22 cellular contexts compared by ENCODE assay signal in genomic region chr14:95300697-95301526, GRCh38. TPM values are rescaled to one million over a fixed set of nuclear protein-coding genes. Genes with fewer than 3 reads are reported as not detected.
DNase-seq lines count a peak whose midpoint lies in the region; ATAC-seq, FAIRE-seq and TF ChIP-seq lines count a peak whose summit lies in the region.
"Had no signal": no experiment of that assay in that cellular context is flagged by ENCODE, and none has a peak within 500 bp of the region (broad histone marks: within the 10 kb centered on the region; RNA-seq: fewer than 3 reads in every experiment).

No MANE protein-coding gene starts in this region.

- H3K4me1 ChIP-seq in GM12878 (ENCODE audit: control insufficient read depth, insufficient read depth, low read length) = peaks cover 6% of the 10 kb centered on the region; the same call in 1 of the 2 replicates
- peaks cover 0 to 52% (median 21%) of the 10 kb centered on the region in 4 donors for H3K4me1 ChIP-seq in right lobe of liver
- H3K4me1 ChIP-seq in gastrocnemius medialis = no peaks in the 10 kb centered on the region
- H3K4me1 ChIP-seq: colonic mucosa, left lung, psoas muscle had no signal

- no peak overlapping the region for H3K9ac ChIP-seq in GM12878 (ENCODE audit: control insufficient read depth, insufficient read depth, low read length)

- SMC1A ChIA-PET in GM12878 (lab: Charles Lee; ENCODE audit: uncharacterized antibody, unreplicated experiment) = interaction anchor here (1.0 to 1.8 kb wide), 6 partner anchors 8 to 61 kb away, joined by 3 to 4 read pairs (median 4); no protein-coding TSS in a partner anchor

- no peaks in the 10 kb centered on the region for H3K79me2 ChIP-seq in GM12878 (ENCODE audit: control insufficient read depth, insufficient read depth, low read length)

- TF ChIP-seq POLR2A in GM12878 (IDR thresholded peaks at IDR 0.05; ENCODE audit: low read depth, low read length) (no peak), right lobe of liver (IDR thresholded peaks at IDR 0.05) (no peak), gastrocnemius medialis (IDR thresholded peaks at IDR 0.05) (no peak)

- H3K27me3 ChIP-seq in GM12878 (replicated peaks in 1 of 2; ENCODE audit: control insufficient read depth in 2 of 2, insufficient read depth in 2 of 2, low read length in 1 of 2) (no peaks in the 10 kb centered on the region), right lobe of liver (no peaks in the 10 kb centered on the region), gastrocnemius medialis (no peaks in the 10 kb centered on the region)
- H3K27me3 ChIP-seq: colonic mucosa had no signal

- no peak for TF ChIP-seq CTCF in GM12878 (IDR thresholded peaks at IDR 0.05 in 2 of 3, conservative IDR thresholded peaks at IDR 0.05 in 1 of 3; ENCODE audit: control insufficient read depth in 2 of 3, extremely low read depth in 1 of 3, insufficient read depth in 1 of 3, low read depth in 3 of 3, low read length in 3 of 3)
- TF ChIP-seq CTCF in right lobe of liver (IDR thresholded peaks at IDR 0.05) = no peak
- no peak for TF ChIP-seq CTCF in gastrocnemius medialis (IDR thresholded peaks at IDR 0.05 in 4 of 5, conservative IDR thresholded peaks at IDR 0.05 in 1 of 5)
- TF ChIP-seq CTCF in GM20000 (IDR thresholded peaks at IDR 0.05; ENCODE audit: extremely low read depth, missing control alignments) = no peak

- WGBS in GM12878 (ENCODE audit: insufficient coverage, insufficient replicate concordance, low lambda C conversion rate, missing lambda C conversion rate) = 54% methylated on average over 8 of the region's 8 CpGs
- WGBS in right lobe of liver (ENCODE audit: insufficient coverage, low coverage, low lambda C conversion rate, missing lambda C conversion rate) = 23% methylated on average over 6 of the region's 8 CpGs

- H4K20me1 ChIP-seq in GM12878 (ENCODE audit: control insufficient read depth, insufficient read depth) = no peaks in the 10 kb centered on the region

- RAD21 ChIA-PET in GM12878 (lab: Charles Lee; ENCODE audit: unreplicated experiment) = interaction anchor here (0.8 to 1.3 kb wide), 3 partner anchors 15 to 202 kb away, joined by 3 to 4 read pairs (median 4); no protein-coding TSS in a partner anchor

- POLR2A ChIA-PET in GM12878 (lab: Charles Lee) = interaction anchor here (1.1 to 2.0 kb wide), 3 partner anchors 9 to 117 kb away, joined by 3 to 5 read pairs (median 4); no protein-coding TSS in a partner anchor

- peak; percentile 85 for DNase-seq in DMS53 (lab: John Stamatoyannopoulos, UW)
- no peak for DNase-seq in GM12878 (ENCODE audit: low read depth, low spot score)
- DNase-seq in right lobe of liver = no peak
- no peak for DNase-seq in gastrocnemius medialis
- no peak for DNase-seq in GM20000 (ENCODE audit: low spot score)
- DNase-seq in activated naive CD4-positive, alpha-beta T cell (lab: John Stamatoyannopoulos, UW) = no peak
- DNase-seq in immature natural killer cell = no peak
- DNase-seq: activated CD8-positive, alpha-beta T cell treated with anti-CD3 and anti-CD28 coated beads for 36 hours; activated naive CD4-positive, alpha-beta T cell treated with anti-CD3 and anti-CD28 coated beads, Interleukin-2, amount 10 ng/mL, durations not matched to agents 7 days and 5 days; colonic mucosa; COR-L47; KBM-7; left lung; naive thymus-derived CD4-positive, alpha-beta T cell; NCI-H1930; psoas muscle; Right ventricle myocardium superior; stimulated activated naive CD4-positive, alpha-beta T cell; WERI-Rb-1 had no signal

- H3K27ac Mint-ChIP-seq in immature natural killer cell = no peak overlapping the region
- H3K27ac Mint-ChIP-seq: activated CD8-positive, alpha-beta T cell treated with anti-CD3 and anti-CD28 coated beads for 36 hours; activated naive CD4-positive, alpha-beta T cell treated with anti-CD3 and anti-CD28 coated beads, Interleukin-2, amount 10 ng/mL, durations not matched to agents 7 days and 5 days; activated T-cell treated with anti-CD3 and anti-CD28 coated beads, Interleukin-2, amount 50 U/mL, for 24 hours; naive thymus-derived CD4-positive, alpha-beta T cell; T-helper 1 cell treated with Interleukin-12 subunit alpha and Interleukin-12 subunit beta and Interleukin-4 antibody, amounts not matched to agents 30 μg/mL and 1 μg/mL, for 36 hours had no signal

- H3K4me1 Mint-ChIP-seq in immature natural killer cell = peaks cover 4 to 16% of the 10 kb centered on the region in 2 donors
- H3K4me1 Mint-ChIP-seq: activated naive CD4-positive, alpha-beta T cell treated with anti-CD3 and anti-CD28 coated beads, Interleukin-2, amount 10 ng/mL, durations not matched to agents 7 days and 5 days; naive thymus-derived CD4-positive, alpha-beta T cell had no signal

- in situ Hi-C loops in GM12878 (cut with MboI) (no loop called here), gastrocnemius medialis (cut with MboI; ENCODE audit: low sequenced_read_pairs in 4 of 4) (no loop called here)

- H3K4me2 ChIP-seq in GM12878 (ENCODE audit: control insufficient read depth, insufficient read depth) = no peak overlapping the region

- H3K4me3 Mint-ChIP-seq in immature natural killer cell = no peak overlapping the region
- H3K4me3 Mint-ChIP-seq: activated CD8-positive, alpha-beta T cell treated with anti-CD3 and anti-CD28 coated beads for 36 hours; activated naive CD4-positive, alpha-beta T cell treated with anti-CD3 and anti-CD28 coated beads, Interleukin-2, amount 10 ng/mL, durations not matched to agents 7 days and 5 days; activated T-cell treated with anti-CD3 and anti-CD28 coated beads, Interleukin-2, amount 50 U/mL, for 24 hours; naive thymus-derived CD4-positive, alpha-beta T cell; T-helper 1 cell treated with Interleukin-12 subunit alpha and Interleukin-12 subunit beta and Interleukin-4 antibody, amounts not matched to agents 30 μg/mL and 1 μg/mL, for 36 hours had no signal

- no peak for TF ChIP-seq RAD21 in GM12878 (IDR thresholded peaks at IDR 0.05; ENCODE audit: insufficient read depth, low read depth, low read length)

- H3K27me3 Mint-ChIP-seq in immature natural killer cell (ENCODE audit: low read depth in 3 of 3) = peaks cover 9 to 10% (median 9%) of the 10 kb centered on the region in 3 donors

- peak; percentile 9; the same call in 1 of the 3 replicates for ATAC-seq in GM12878
- ATAC-seq in right lobe of liver = peak; percentile 57 to 70 (median 64)
- peak; percentile 33 to 51 for ATAC-seq in gastrocnemius medialis
- ATAC-seq in GM18519 (IDR thresholded peaks at IDR 0.05; ENCODE audit: low FRiP score, unreplicated experiment) = no peak
- ATAC-seq: activated CD8-positive, alpha-beta T cell treated with anti-CD3 and anti-CD28 coated beads for 36 hours; left lung; naive thymus-derived CD4-positive, alpha-beta T cell; psoas muscle had no signal

- no peaks in the 10 kb centered on the region for H3K9me3 Mint-ChIP-seq in immature natural killer cell
- H3K9me3 Mint-ChIP-seq: activated CD8-positive, alpha-beta T cell treated with anti-CD3 and anti-CD28 coated beads for 36 hours; activated naive CD4-positive, alpha-beta T cell treated with anti-CD3 and anti-CD28 coated beads, Interleukin-2, amount 10 ng/mL, durations not matched to agents 7 days and 5 days; T-helper 1 cell treated with Interleukin-12 subunit alpha and Interleukin-12 subunit beta and Interleukin-4 antibody, amounts not matched to agents 30 μg/mL and 1 μg/mL, for 36 hours had no signal

- FAIRE-seq in GM12878 (lab: Jason Lieb, UNC) = no peak

- no TSS peak for BruUV-seq in GM12878 (replicated peaks; lab: Mats Ljungman, UMichigan)

- no peak for TF ChIP-seq EP300 in GM12878 (IDR thresholded peaks at IDR 0.05; ENCODE audit: borderline replicate concordance in 1 of 2, control insufficient read depth in 1 of 2, low read depth in 2 of 2, low read length in 2 of 2)

- no peak overlapping the region for H2AFZ ChIP-seq in GM12878 (ENCODE audit: control insufficient read depth, low read depth, low read length)

- H3K36me3 ChIP-seq in GM12878 (ENCODE audit: control insufficient read depth in 2 of 2, insufficient read depth in 2 of 2, low read length in 1 of 2) (no peaks in the 10 kb centered on the region; a peak in 1 of 4 replicates), right lobe of liver (no peaks in the 10 kb centered on the region), gastrocnemius medialis (no peaks in the 10 kb centered on the region)
- H3K36me3 ChIP-seq: colonic mucosa, left lung, WERI-Rb-1 had no signal

- H3K4me3 ChIP-seq in GM12878 = no peak overlapping the region
- H3K4me3 ChIP-seq in right lobe of liver = peak overlapping the region in 2 of 3 donors; percentile 2 to 5
- H3K4me3 ChIP-seq in gastrocnemius medialis = no peak overlapping the region
- H3K4me3 ChIP-seq: colonic mucosa, left lung, psoas muscle had no signal

- intact Hi-C loops in GM12878 (cut with micrococcal nuclease; ENCODE audit: unreplicated experiment) = no loop called here
- intact Hi-C loops in right lobe of liver (cut with DNase I) = loop anchor here in 1 of 2 donors (10.0 kb wide), 1 partner anchor 76 kb away; no protein-coding TSS in a partner anchor
- intact Hi-C loops in gastrocnemius medialis (cut with DNase I; ENCODE audit: low total_unique reads) = no loop called here

- no peaks in the 10 kb centered on the region for H3K36me3 Mint-ChIP-seq in immature natural killer cell
- H3K36me3 Mint-ChIP-seq: activated naive CD4-positive, alpha-beta T cell treated with anti-CD3 and anti-CD28 coated beads, Interleukin-2, amount 10 ng/mL, durations not matched to agents 7 days and 5 days had no signal

- H3K27ac ChIP-seq in GM12878 (ENCODE audit: control insufficient read depth, insufficient read depth) (no peak overlapping the region), right lobe of liver (peak overlapping the region; percentile 77 to 98 (median 95)), gastrocnemius medialis (peak overlapping the region in 3 of 4 donors; percentile 14 to 54 (median 15))
- H3K27ac ChIP-seq: colonic mucosa, left lung, psoas muscle, WERI-Rb-1 had no signal

- CTCF ChIA-PET in GM12878 (lab: Yijun Ruan, JAX) = interaction anchor here (1.7 kb wide), 1 partner anchor 23 kb away, joined by 3 read pairs; no protein-coding TSS in a partner anchor

- H3K9me3 ChIP-seq in GM12878 (replicated peaks; ENCODE audit: control insufficient read depth, insufficient read depth, low read length) (no peaks in the 10 kb centered on the region; the same call in 2 of the 3 replicates), right lobe of liver (no peaks in the 10 kb centered on the region), gastrocnemius medialis (no peaks in the 10 kb centered on the region)
- H3K9me3 ChIP-seq: colonic mucosa, left lung, psoas muscle had no signal

RNA-seq across cellular contexts. Expression of gene CLMN, which starts 18.8 kb away (rescaled TPM):
- 113 and 120 TPM in 2 replicates for total RNA-seq in GM12878 (2013; cell fraction: nucleolus; rRNA removed)
- 13.1 and 13.6 TPM in 2 replicates for total RNA-seq in GM12878 (2014; rRNA removed)
- total RNA-seq in GM12878 (2014; rRNA removed; fragmentation: Illumina TruSeq; extraction: Trizol) = 19.9 and 20.3 TPM in 2 replicates
- 40.2 and 40.4 TPM in 2 replicates for total RNA-seq in GM12878 (2021)
- 7.5 TPM for polyA plus RNA-seq in GM12878 (2011; ENCODE audit: low read depth)
- 10.2 and 12.1 TPM in 2 replicates for polyA plus RNA-seq in GM12878 (2011; rRNA removed)
- polyA plus RNA-seq in GM12878 (2011; cell fraction: cytosol; rRNA removed) = 6.8 and 7.1 TPM in 2 replicates
- 28.8 and 37.1 TPM in 2 replicates for polyA plus RNA-seq in GM12878 (2011; cell fraction: nucleus; rRNA removed)
- 10.5 and 13.6 TPM in 2 replicates for polyA plus RNA-seq in GM12878 (2012)
- polyA plus RNA-seq in GM12878 (2014; fragmentation: Illumina TruSeq; extraction: Trizol) = 21.0 and 24.3 TPM in 2 replicates
- 10 to 100 TPM in 1 of 2 experiments, 1 to 10 TPM in 1; 7.8 to 13.1 TPM for polyA plus RNA-seq in GM12878 (2014; fragmentation: Nextera tagmentation; extraction: Ambion mirVana)
- 15.6 and 16.8 TPM in 2 replicates for polyA plus RNA-seq in GM12878 (2014; rRNA removed)
- 10 to 100 TPM; 26.1 to 49.3 TPM for polyA plus RNA-seq in GM12878 (2016; fragmentation: Nextera tagmentation; extraction: Ambion mirVana)
- 8.2 and 11.1 TPM in 2 replicates for polyA minus RNA-seq in GM12878 (2011; rRNA and poly(A)+ RNA removed)
- polyA minus RNA-seq in GM12878 (2011; cell fraction: cytosol; rRNA and poly(A)+ RNA removed) = 3.2 and 4.5 TPM in 2 replicates
- polyA minus RNA-seq in GM12878 (2011; cell fraction: nucleus; rRNA and poly(A)+ RNA removed) = 11.0 and 12.8 TPM in 2 replicates
- total RNA-seq in right lobe of liver = 10 to 100 TPM; 18.4 to 91.8 (median 47.8) TPM
- total RNA-seq in gastrocnemius medialis = 1 to 10 TPM; 3.8 to 8.8 (median 5.8) TPM
- polyA plus RNA-seq in immature natural killer cell = under 1 TPM in 2 of 3 donors, not detected in 1; 0.09 to 0.39 TPM

Comparison
In these comparisons a context has a peak if more than half of its experiments do, and no peak if none do; other contexts are left out.
1. H3K4me3 ChIP-seq: peak in right lobe of liver (2 of 3); none in GM12878 (single experiment) and gastrocnemius medialis (0 of 4).